In the genomic region with DNA sequence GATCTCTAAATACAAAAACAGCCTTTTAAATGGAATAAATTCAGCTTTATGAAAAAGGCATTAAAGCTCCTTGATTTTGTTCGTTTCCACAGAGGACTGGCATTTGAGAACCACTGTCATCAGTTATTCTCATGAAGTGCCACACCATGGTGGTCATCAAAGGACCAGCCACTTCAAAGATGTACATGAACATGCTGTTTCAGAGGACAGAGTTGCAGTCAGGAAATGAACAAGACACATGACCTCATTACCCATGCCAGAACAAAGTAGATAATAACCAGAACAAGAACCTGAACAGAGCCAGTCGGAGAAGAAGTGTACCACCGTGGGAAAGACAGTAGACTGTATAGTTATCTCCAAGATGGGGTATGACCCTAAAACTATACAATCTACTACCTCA, we compare ENCODE assay signal across 25 cellular contexts.
"Had no signal": no experiment of that assay in that cellular context is flagged by ENCODE, and none has a peak within 500 bp of the region (broad histone marks: within the 10 kb centered on the region; RNA-seq: fewer than 3 reads in every experiment).

No MANE protein-coding gene starts in this region.

- H3K4me2 ChIP-seq: neural progenitor cell had no signal

- H3K27ac ChIP-seq: colonic mucosa, foreskin keratinocyte, heart right ventricle, lower lobe of right lung, neural progenitor cell, parathyroid adenoma, psoas muscle, sigmoid colon, SJCRH30, suprapubic skin, tibial artery, upper lobe of right lung had no signal

- H2AFZ ChIP-seq: neural progenitor cell, parathyroid adenoma had no signal

- H3K9ac ChIP-seq: neural progenitor cell, parathyroid adenoma had no signal

- H3K79me2 ChIP-seq: parathyroid adenoma had no signal

- H3K9me3 Mint-ChIP-seq: activated B cell treated with CpG ODN at 0.5 μM for 24 hours; natural killer cell; T-helper 2 cell treated with Interferon-gamma antibody and Interleukin-4, amounts not matched to agents 5 μg/mL and 100 μg/mL, for 36 hours had no signal

- ATAC-seq: esophagus mucosa, foreskin keratinocyte, lower lobe of right lung, natural killer cell, psoas muscle, SK-N-SH treated with all-trans-retinoic acid at 6 μM for 48 hours, upper lobe of right lung had no signal

- H3K9me3 ChIP-seq: colonic mucosa, heart right ventricle, lower lobe of right lung, psoas muscle, sigmoid colon, SJCRH30, suprapubic skin, tibial artery, upper lobe of right lung had no signal

- DNase-seq: activated B cell treated with CpG ODN at 0.5 μM for 24 hours; activated CD4-positive, alpha-beta T cell treated with anti-CD3 and anti-CD28 coated beads, Interleukin-2, amount 50 U/mL, for 4 hours; anterior cingulate cortex; cerebellar nuclear complex; colonic mucosa; foreskin keratinocyte; heart right ventricle; lower lobe of right lung; mesendoderm; natural killer cell; occipital lobe; psoas muscle; sigmoid colon; SJCRH30; small intestine; stimulated activated CD4-positive, alpha-beta T cell treated with anti-CD3 and anti-CD28 coated beads, Interleukin-4, amount 100 ng/mL, for 24 hours; stimulated activated naive CD4-positive, alpha-beta T cell; tibial artery; upper lobe of right lung had no signal

- H3K4me3 ChIP-seq: colonic mucosa, heart right ventricle, lower lobe of right lung, neural progenitor cell, psoas muscle, sigmoid colon, SJCRH30, suprapubic skin, tibial artery, upper lobe of right lung had no signal

- H3K27me3 Mint-ChIP-seq: activated B cell treated with CpG ODN at 0.5 μM for 24 hours had no signal

- H3K4me1 ChIP-seq: colonic mucosa, foreskin keratinocyte, heart right ventricle, lower lobe of right lung, neural progenitor cell, parathyroid adenoma, psoas muscle, sigmoid colon, SJCRH30, suprapubic skin, tibial artery, upper lobe of right lung had no signal

- H3K4me3 Mint-ChIP-seq: activated B cell treated with CpG ODN at 0.5 μM for 24 hours; natural killer cell; neural progenitor cell; T-helper 2 cell treated with Interferon-gamma antibody and Interleukin-4, amounts not matched to agents 5 μg/mL and 100 μg/mL, for 36 hours had no signal

- H3K27ac Mint-ChIP-seq: activated B cell treated with CpG ODN at 0.5 μM for 24 hours; neural progenitor cell; T-helper 2 cell treated with Interferon-gamma antibody and Interleukin-4, amounts not matched to agents 5 μg/mL and 100 μg/mL, for 36 hours had no signal

- H3K36me3 ChIP-seq: colonic mucosa, neural progenitor cell had no signal

- H3K27me3 ChIP-seq: colonic mucosa, foreskin keratinocyte, neural progenitor cell, sigmoid colon, SJCRH30, suprapubic skin, tibial artery, upper lobe of right lung had no signal

- H3K4me1 Mint-ChIP-seq: activated B cell treated with CpG ODN at 0.5 μM for 24 hours, natural killer cell, neural progenitor cell had no signal

- H3K36me3 Mint-ChIP-seq: natural killer cell had no signal
